Comparison of ENCODE assay signal across 17 cellular contexts in genomic region chr9:30913331-30913730, GRCh38.
"Had no signal": no experiment of that assay in that cellular context is flagged by ENCODE, and none has a peak within 500 bp of the region (broad histone marks: within the 10 kb centered on the region; RNA-seq: fewer than 3 reads in every experiment).

No MANE protein-coding gene starts in this region.

- H3K27ac ChIP-seq: hepatocyte, lower lobe of right lung, spleen had no signal

- H3K36me3 ChIP-seq: lower lobe of right lung, spleen had no signal

- ATAC-seq: activated T-cell treated with anti-CD3 and anti-CD28 coated beads, Interleukin-2, amount 50 U/mL, for 72 hours; left cardiac atrium; lower lobe of right lung; natural killer cell had no signal

- H3K4me2 ChIP-seq: hepatocyte had no signal

- H3K27ac Mint-ChIP-seq: activated naive CD8-positive, alpha-beta T cell; activated T-cell treated with anti-CD3 and anti-CD28 coated beads, Interleukin-2, amount 50 U/mL, for 72 hours; natural killer cell; T-helper 1 cell treated with Interleukin-12 subunit alpha and Interleukin-12 subunit beta and Interleukin-4 antibody, amounts not matched to agents 30 μg/mL and 1 μg/mL, for 36 hours had no signal

- H3K4me3 Mint-ChIP-seq: activated naive CD8-positive, alpha-beta T cell; activated T-cell treated with anti-CD3 and anti-CD28 coated beads, Interleukin-2, amount 50 U/mL, for 72 hours; natural killer cell; T-helper 1 cell treated with Interleukin-12 subunit alpha and Interleukin-12 subunit beta and Interleukin-4 antibody, amounts not matched to agents 30 μg/mL and 1 μg/mL, for 36 hours had no signal

- H3K9me3 ChIP-seq: lower lobe of right lung had no signal

- DNase-seq: activated CD4-positive, alpha-beta T cell treated with anti-CD3 and anti-CD28 coated beads, Interleukin-2, amount 50 U/mL, for 1 hour; activated CD4-positive, CD25-positive, alpha-beta regulatory T cell treated with anti-CD3 and anti-CD28 coated beads, Interleukin-2, amount 50 U/mL, for 72 hours; activated CD8-positive, alpha-beta memory T cell treated with anti-CD3 and anti-CD28 coated beads, Interleukin-2, amount 50 U/mL, for 48 hours; activated effector memory CD4-positive, alpha-beta T cell treated with anti-CD3 and anti-CD28 coated beads, Interleukin-2, amount 50 U/mL, for 16 hours; activated T-cell treated with anti-CD3 and anti-CD28 coated beads, Interleukin-2, amount 50 U/mL, for 72 hours; amniotic stem cell; effector CD4-positive, alpha-beta T cell; left cardiac atrium; lower lobe of right lung; natural killer cell; posterior cingulate gyrus; spleen; stimulated activated CD4-positive, alpha-beta T cell treated with anti-CD3 and anti-CD28 coated beads, Interleukin-4, amount 100 ng/mL, for 4 hours; stimulated activated naive CD4-positive, alpha-beta T cell had no signal

- H3K4me1 Mint-ChIP-seq: natural killer cell had no signal

- H3K4me3 ChIP-seq: hepatocyte, lower lobe of right lung, spleen had no signal

- H3K9me3 Mint-ChIP-seq: T-helper 1 cell treated with Interleukin-12 subunit alpha and Interleukin-12 subunit beta and Interleukin-4 antibody, amounts not matched to agents 30 μg/mL and 1 μg/mL, for 36 hours had no signal

- H2AFZ ChIP-seq: hepatocyte had no signal

- H3K36me3 Mint-ChIP-seq: activated naive CD8-positive, alpha-beta T cell; natural killer cell had no signal

- H3K79me2 ChIP-seq: hepatocyte had no signal

- H3K27me3 ChIP-seq: hepatocyte, spleen had no signal

- H3K27me3 Mint-ChIP-seq: activated naive CD8-positive, alpha-beta T cell had no signal

- H3K4me1 ChIP-seq: lower lobe of right lung, spleen had no signal
